In genomic region chr22:49417326-49417725, GRCh38 we compare ENCODE assay signal across 5 cellular contexts.
"Had no signal": no experiment of that assay in that cellular context is flagged by ENCODE, and none has a peak within 500 bp of the region (broad histone marks: within the 10 kb centered on the region; RNA-seq: fewer than 3 reads in every experiment).

No MANE protein-coding gene starts in this region.

- DNase-seq: H9, HCEC 1CT, IMR-90 had no signal

- ATAC-seq: GM23338, K562 had no signal

- H3K4me3 ChIP-seq: GM23338, K562 had no signal
